ENCODE assay signal across 1 cellular context in the genomic region with DNA sequence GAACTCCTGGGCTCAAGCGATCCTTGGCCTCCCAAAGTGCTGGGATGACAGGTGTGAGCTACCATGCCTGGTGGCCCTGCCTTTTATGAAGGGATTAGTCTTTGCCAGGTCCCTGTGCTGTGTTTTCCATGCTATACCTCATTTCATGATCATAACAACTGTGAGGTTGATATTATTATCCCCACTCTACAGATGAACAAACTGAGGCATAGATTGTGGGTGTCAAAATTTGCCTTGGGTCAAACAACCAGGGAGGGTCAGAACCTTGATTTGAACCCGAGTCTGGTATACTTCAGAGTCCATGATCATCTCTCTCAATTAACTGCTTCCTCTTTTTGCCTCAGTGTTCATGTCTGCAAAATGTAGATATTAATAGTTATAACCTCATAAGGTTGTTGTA.
TF ChIP-seq lines count a peak whose summit lies in the region.

No MANE protein-coding gene starts in this region.

TF ChIP-seq in HEK293, 187 proteins besides CTCF, POLR2A, EP300 and RAD21:
- TF ChIP-seq ZNF239 (tag by site-specific recombination; IDR thresholded peaks at IDR 0.05) (no peak), ZNF580 (tag by site-specific recombination; IDR thresholded peaks at IDR 0.05) (0 out of 2 replicates have a peak, but pooled peaks have one; percentile 61)
TF ChIP-seq in HEK293: peak in this region for 1.
